In genomic region chr9:96617439-96618185, GRCh38 we compare ENCODE assay signal across 10 cellular contexts. TPM values are rescaled to one million over a fixed set of nuclear protein-coding genes. Genes with fewer than 3 reads are reported as not detected.
A peak's percentile ranks its signal among the peaks of the same experiment; 100 is the strongest.
DNase-seq lines count a peak whose midpoint lies in the region; ATAC-seq and TF ChIP-seq lines count a peak whose summit lies in the region.
"Had no signal": no experiment of that assay in that cellular context is flagged by ENCODE, and none has a peak within 500 bp of the region (broad histone marks: within the 10 kb centered on the region; RNA-seq: fewer than 3 reads in every experiment).

No MANE protein-coding gene starts in this region.

- POLR2A ChIA-PET in AG04450 (lab: Yijun Ruan, JAX), result no interaction called here

- no peaks in the 10 kb centered on the region for H3K9me3 Mint-ChIP-seq in natural killer cell treated with Interleukin-12 subunit alpha and Interleukin-12 subunit beta and Interleukin-15 and Interleukin-18, amount 100 ng/mL, for 72 hours

- peaks cover 40 to 54% of the 10 kb centered on the region in 2 donors for H3K27me3 Mint-ChIP-seq in natural killer cell treated with Interleukin-12 subunit alpha and Interleukin-12 subunit beta and Interleukin-15 and Interleukin-18, amount 100 ng/mL, for 72 hours

- H3K4me3 ChIP-seq in AG04450 (ENCODE audit: low read depth, low read length) (peak overlapping the region; percentile 69), MG63 (peak overlapping the region; percentile 57; the same call in 1 of the 2 replicates), epithelial cell of proximal tubule (ENCODE audit: low read depth, low read length) (peak overlapping the region; percentile 72)

- no peaks in the 10 kb centered on the region for H3K36me3 ChIP-seq in MG63

- no peak for ATAC-seq in natural killer cell treated with Interleukin-12 subunit alpha and Interleukin-12 subunit beta and Interleukin-15 and Interleukin-18, amount 100 ng/mL, for 72 hours

- TF ChIP-seq CTCF in AG04450 (IDR thresholded peaks at IDR 0.05; ENCODE audit: low read depth, low read length), result no peak
- TF ChIP-seq CTCF in epithelial cell of proximal tubule (conservative IDR thresholded peaks at IDR 0.05; ENCODE audit: low read depth, low read length), result no peak

- DNase-seq in AG04450 (ENCODE audit: low read depth, low spot score) (no peak), MG63 (no peak), epithelial cell of proximal tubule (ENCODE audit: low read depth) (no peak), posterior vena cava (ENCODE audit: low spot score) (no peak), NOMO-1 (lab: John Stamatoyannopoulos, UW; ENCODE audit: unreplicated experiment in 2 of 2) (no peak), NCI-H1436 treated with DMSO at 0.1 percent for 48 hours (lab: John Stamatoyannopoulos, UW) (no peak), mesenteric fat pad (ENCODE audit: low spot score) (no peak)
- no peak for DNase-seq in natural killer cell treated with Interleukin-12 subunit alpha and Interleukin-12 subunit beta and Interleukin-15 and Interleukin-18, amount 100 ng/mL, for 72 hours (ENCODE audit: low spot score)
- DNase-seq: GDM1, NCI-H1048 had no signal

- H3K27me3 ChIP-seq in AG04450 (ENCODE audit: control insufficient read depth, insufficient read depth, low read length), result no peaks in the 10 kb centered on the region
- H3K27me3 ChIP-seq in MG63, result no peaks in the 10 kb centered on the region

- H3K9me3 ChIP-seq in AG04450 (ENCODE audit: control insufficient read depth, insufficient read depth, low read length) (no peaks in the 10 kb centered on the region), MG63 (no peaks in the 10 kb centered on the region)

- intact Hi-C loops in posterior vena cava (cut with DNase I), result no loop called here

- H3K27ac Mint-ChIP-seq in natural killer cell treated with Interleukin-12 subunit alpha and Interleukin-12 subunit beta and Interleukin-15 and Interleukin-18, amount 100 ng/mL, for 72 hours, result no peak overlapping the region

- no peaks in the 10 kb centered on the region for H3K36me3 Mint-ChIP-seq in natural killer cell treated with Interleukin-12 subunit alpha and Interleukin-12 subunit beta and Interleukin-15 and Interleukin-18, amount 100 ng/mL, for 72 hours

- H3K27ac ChIP-seq in AG04450 (ENCODE audit: low read depth, low read length), result no peak overlapping the region

- CTCF ChIA-PET in AG04450 (lab: Charles Lee), result interaction anchor here (0.8 kb wide), 1 partner anchor 176 kb away, joined by 3 read pairs; no protein-coding TSS in a partner anchor

- H3K4me3 Mint-ChIP-seq in natural killer cell treated with Interleukin-12 subunit alpha and Interleukin-12 subunit beta and Interleukin-15 and Interleukin-18, amount 100 ng/mL, for 72 hours, result peak overlapping the region; percentile 40

- H3K4me1 Mint-ChIP-seq in natural killer cell treated with Interleukin-12 subunit alpha and Interleukin-12 subunit beta and Interleukin-15 and Interleukin-18, amount 100 ng/mL, for 72 hours (ENCODE audit: low read depth in 2 of 2), result peaks cover 0 to 5% of the 10 kb centered on the region in 2 donors

RNA-seq across cellular contexts. Expression of gene CDC14B, which starts 2.0 kb away (rescaled TPM):
- polyA plus RNA-seq in AG04450 (2011; rRNA removed), result 17.1 and 19.1 TPM in 2 replicates
- 32.8 and 33.6 TPM in 2 replicates for polyA minus RNA-seq in AG04450 (2011; rRNA and poly(A)+ RNA removed)
- total RNA-seq in MG63 (2014; rRNA removed; shearing (Covaris generic); ENCODE audit: low replicate concordance), result 4.0 and 14.8 TPM in 2 replicates
- total RNA-seq in epithelial cell of proximal tubule (9.1 and 11.2 TPM in 2 replicates), posterior vena cava (10 to 100 TPM; 24.4 to 31.2 TPM), mesenteric fat pad (37.4 TPM)
- 1 to 10 TPM in 1 of 2 donors, under 1 TPM in 1; 0.45 to 3.1 TPM for total RNA-seq in natural killer cell treated with Interleukin-12 subunit alpha and Interleukin-12 subunit beta and Interleukin-15 and Interleukin-18, amount 100 ng/mL, for 72 hours

RNA-seq across cellular contexts. Expression of gene PRXL2C, which starts 37.5 kb away (rescaled TPM):
- polyA plus RNA-seq in AG04450 (2011; rRNA removed), result 4.1 and 5.5 TPM in 2 replicates
- polyA minus RNA-seq in AG04450 (2011; rRNA and poly(A)+ RNA removed), result 2.6 and 3.9 TPM in 2 replicates
- total RNA-seq in MG63 (2014; rRNA removed; shearing (Covaris generic); ENCODE audit: low replicate concordance), result 15.6 and 20.3 TPM in 2 replicates
- 12.6 and 17.2 TPM in 2 replicates for total RNA-seq in epithelial cell of proximal tubule
- total RNA-seq in natural killer cell treated with Interleukin-12 subunit alpha and Interleukin-12 subunit beta and Interleukin-15 and Interleukin-18, amount 100 ng/mL, for 72 hours, result 1 to 10 TPM; 2.5 to 4.8 TPM
- 10 to 100 TPM; 25.9 to 28.9 TPM for total RNA-seq in posterior vena cava
- total RNA-seq in mesenteric fat pad, result 37.0 TPM
